In the genomic region with DNA sequence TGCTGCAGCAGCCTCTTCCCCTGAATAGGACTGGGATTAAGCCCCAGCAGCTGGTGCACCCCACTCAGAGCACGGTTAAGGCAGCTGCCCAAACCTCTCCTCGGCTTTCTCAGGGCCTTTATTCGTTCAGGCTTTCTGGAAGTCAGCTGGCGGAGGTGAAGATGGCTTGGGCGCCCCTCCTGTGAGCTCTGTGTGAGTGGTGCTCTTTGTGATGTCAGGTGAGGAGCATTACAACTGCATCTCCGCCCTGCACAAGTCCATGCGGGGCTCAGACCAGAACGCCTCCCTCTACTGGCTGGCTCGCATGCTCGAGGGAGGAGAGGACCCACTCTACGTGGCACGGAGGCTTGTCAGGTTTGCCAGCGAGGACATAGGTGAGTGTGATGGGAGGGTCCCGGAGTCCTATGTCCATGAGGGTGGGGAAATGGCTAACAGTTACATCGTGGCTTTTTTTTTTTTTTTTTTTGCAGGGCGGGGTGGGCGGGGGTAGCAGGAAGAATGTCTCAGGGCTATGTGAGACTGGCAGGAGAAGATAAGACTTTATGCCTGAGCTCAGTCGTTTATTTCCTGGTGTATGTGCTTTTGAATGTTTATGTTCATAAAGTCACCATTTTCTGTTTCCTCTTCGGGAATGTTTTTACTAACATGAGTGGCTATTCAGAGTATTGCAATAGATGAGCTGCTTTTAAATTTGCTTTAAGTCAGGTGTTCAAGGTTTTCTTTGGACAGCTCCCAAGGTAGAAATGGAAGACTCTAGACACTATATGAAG, we compare ENCODE assay signal across 2 cellular contexts.
TF ChIP-seq lines count a peak whose summit lies in the region.

No MANE protein-coding gene starts in this region.

TF ChIP-seq in SK-N-SH treated with all-trans-retinoic acid at 6 μM for 48 hours, 23 proteins besides CTCF, POLR2A, EP300 and RAD21 (continued from another document):
- TF ChIP-seq, protein P1, sequence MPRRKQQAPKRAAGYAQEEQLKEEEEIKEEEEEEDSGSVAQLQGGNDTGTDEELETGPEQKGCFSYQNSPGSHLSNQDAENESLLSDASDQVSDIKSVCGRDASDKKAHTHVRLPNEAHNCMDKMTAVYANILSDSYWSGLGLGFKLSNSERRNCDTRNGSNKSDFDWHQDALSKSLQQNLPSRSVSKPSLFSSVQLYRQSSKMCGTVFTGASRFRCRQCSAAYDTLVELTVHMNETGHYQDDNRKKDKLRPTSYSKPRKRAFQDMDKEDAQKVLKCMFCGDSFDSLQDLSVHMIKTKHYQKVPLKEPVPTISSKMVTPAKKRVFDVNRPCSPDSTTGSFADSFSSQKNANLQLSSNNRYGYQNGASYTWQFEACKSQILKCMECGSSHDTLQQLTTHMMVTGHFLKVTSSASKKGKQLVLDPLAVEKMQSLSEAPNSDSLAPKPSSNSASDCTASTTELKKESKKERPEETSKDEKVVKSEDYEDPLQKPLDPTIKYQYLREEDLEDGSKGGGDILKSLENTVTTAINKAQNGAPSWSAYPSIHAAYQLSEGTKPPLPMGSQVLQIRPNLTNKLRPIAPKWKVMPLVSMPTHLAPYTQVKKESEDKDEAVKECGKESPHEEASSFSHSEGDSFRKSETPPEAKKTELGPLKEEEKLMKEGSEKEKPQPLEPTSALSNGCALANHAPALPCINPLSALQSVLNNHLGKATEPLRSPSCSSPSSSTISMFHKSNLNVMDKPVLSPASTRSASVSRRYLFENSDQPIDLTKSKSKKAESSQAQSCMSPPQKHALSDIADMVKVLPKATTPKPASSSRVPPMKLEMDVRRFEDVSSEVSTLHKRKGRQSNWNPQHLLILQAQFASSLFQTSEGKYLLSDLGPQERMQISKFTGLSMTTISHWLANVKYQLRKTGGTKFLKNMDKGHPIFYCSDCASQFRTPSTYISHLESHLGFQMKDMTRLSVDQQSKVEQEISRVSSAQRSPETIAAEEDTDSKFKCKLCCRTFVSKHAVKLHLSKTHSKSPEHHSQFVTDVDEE (CRISPR knock-in tag; IDR thresholded peaks at IDR 0.05), result no peak
- no peak for TF ChIP-seq PPARA (CRISPR knock-in tag; IDR thresholded peaks at IDR 0.05; ENCODE audit: borderline replicate concordance)
- TF ChIP-seq ZNF8 (CRISPR knock-in tag; IDR thresholded peaks at IDR 0.05), result no peak
- TF ChIP-seq OSR1 (CRISPR knock-in tag; IDR thresholded peaks at IDR 0.05), result no peak
- TF ChIP-seq ESRRG (CRISPR knock-in tag; IDR thresholded peaks at IDR 0.05), result no peak
- TF ChIP-seq BACH2 (CRISPR knock-in tag; IDR thresholded peaks at IDR 0.05; ENCODE audit: borderline replicate concordance), result no peak
- no peak for TF ChIP-seq ZFP30 (CRISPR knock-in tag; IDR thresholded peaks at IDR 0.05)
- TF ChIP-seq ZFP3 (CRISPR knock-in tag; IDR thresholded peaks at IDR 0.05), result no peak
- no peak for TF ChIP-seq TCF4 (CRISPR knock-in tag; IDR thresholded peaks at IDR 0.05; ENCODE audit: borderline replicate concordance)
- TF ChIP-seq, protein P2, sequence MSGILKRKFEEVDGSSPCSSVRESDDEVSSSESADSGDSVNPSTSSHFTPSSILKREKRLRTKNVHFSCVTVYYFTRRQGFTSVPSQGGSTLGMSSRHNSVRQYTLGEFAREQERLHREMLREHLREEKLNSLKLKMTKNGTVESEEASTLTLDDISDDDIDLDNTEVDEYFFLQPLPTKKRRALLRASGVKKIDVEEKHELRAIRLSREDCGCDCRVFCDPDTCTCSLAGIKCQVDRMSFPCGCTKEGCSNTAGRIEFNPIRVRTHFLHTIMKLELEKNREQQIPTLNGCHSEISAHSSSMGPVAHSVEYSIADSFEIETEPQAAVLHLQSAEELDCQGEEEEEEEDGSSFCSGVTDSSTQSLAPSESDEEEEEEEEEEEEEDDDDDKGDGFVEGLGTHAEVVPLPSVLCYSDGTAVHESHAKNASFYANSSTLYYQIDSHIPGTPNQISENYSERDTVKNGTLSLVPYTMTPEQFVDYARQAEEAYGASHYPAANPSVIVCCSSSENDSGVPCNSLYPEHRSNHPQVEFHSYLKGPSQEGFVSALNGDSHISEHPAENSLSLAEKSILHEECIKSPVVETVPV (CRISPR knock-in tag; IDR thresholded peaks at IDR 0.05), result no peak

TF ChIP-seq in SK-N-SH, 30 proteins besides CTCF, POLR2A, EP300 and RAD21 (continued from another document):
- TF ChIP-seq, protein P3, sequence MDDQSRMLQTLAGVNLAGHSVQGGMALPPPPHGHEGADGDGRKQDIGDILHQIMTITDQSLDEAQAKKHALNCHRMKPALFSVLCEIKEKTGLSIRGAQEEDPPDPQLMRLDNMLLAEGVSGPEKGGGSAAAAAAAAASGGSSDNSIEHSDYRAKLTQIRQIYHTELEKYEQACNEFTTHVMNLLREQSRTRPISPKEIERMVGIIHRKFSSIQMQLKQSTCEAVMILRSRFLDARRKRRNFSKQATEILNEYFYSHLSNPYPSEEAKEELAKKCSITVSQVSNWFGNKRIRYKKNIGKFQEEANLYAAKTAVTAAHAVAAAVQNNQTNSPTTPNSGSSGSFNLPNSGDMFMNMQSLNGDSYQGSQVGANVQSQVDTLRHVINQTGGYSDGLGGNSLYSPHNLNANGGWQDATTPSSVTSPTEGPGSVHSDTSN (IDR thresholded peaks at IDR 0.05), result no peak
- TF ChIP-seq, protein P4, sequence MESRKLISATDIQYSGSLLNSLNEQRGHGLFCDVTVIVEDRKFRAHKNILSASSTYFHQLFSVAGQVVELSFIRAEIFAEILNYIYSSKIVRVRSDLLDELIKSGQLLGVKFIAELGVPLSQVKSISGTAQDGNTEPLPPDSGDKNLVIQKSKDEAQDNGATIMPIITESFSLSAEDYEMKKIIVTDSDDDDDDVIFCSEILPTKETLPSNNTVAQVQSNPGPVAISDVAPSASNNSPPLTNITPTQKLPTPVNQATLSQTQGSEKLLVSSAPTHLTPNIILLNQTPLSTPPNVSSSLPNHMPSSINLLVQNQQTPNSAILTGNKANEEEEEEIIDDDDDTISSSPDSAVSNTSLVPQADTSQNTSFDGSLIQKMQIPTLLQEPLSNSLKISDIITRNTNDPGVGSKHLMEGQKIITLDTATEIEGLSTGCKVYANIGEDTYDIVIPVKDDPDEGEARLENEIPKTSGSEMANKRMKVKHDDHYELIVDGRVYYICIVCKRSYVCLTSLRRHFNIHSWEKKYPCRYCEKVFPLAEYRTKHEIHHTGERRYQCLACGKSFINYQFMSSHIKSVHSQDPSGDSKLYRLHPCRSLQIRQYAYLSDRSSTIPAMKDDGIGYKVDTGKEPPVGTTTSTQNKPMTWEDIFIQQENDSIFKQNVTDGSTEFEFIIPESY (IDR thresholded peaks at IDR 0.05; ENCODE audit: borderline replicate concordance, low read depth), result no peak
- TF ChIP-seq NFIC (IDR thresholded peaks at IDR 0.05; ENCODE audit: borderline replicate concordance) (no peak), MEF2A (IDR thresholded peaks at IDR 0.05; ENCODE audit: borderline replicate concordance, low read depth) (no peak), RXRA (IDR thresholded peaks at IDR 0.05; ENCODE audit: borderline replicate concordance, low read depth) (no peak), JUND (IDR thresholded peaks at IDR 0.05) (no peak)
- TF ChIP-seq, protein P5, sequence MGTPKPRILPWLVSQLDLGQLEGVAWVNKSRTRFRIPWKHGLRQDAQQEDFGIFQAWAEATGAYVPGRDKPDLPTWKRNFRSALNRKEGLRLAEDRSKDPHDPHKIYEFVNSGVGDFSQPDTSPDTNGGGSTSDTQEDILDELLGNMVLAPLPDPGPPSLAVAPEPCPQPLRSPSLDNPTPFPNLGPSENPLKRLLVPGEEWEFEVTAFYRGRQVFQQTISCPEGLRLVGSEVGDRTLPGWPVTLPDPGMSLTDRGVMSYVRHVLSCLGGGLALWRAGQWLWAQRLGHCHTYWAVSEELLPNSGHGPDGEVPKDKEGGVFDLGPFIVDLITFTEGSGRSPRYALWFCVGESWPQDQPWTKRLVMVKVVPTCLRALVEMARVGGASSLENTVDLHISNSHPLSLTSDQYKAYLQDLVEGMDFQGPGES (IDR thresholded peaks at IDR 0.05; ENCODE audit: low read depth, low read length), result no peak
- TF ChIP-seq, protein P6, sequence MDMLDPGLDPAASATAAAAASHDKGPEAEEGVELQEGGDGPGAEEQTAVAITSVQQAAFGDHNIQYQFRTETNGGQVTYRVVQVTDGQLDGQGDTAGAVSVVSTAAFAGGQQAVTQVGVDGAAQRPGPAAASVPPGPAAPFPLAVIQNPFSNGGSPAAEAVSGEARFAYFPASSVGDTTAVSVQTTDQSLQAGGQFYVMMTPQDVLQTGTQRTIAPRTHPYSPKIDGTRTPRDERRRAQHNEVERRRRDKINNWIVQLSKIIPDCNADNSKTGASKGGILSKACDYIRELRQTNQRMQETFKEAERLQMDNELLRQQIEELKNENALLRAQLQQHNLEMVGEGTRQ (IDR thresholded peaks at IDR 0.05; ENCODE audit: borderline replicate concordance, low read depth, low read length), result no peak
